16 cellular contexts compared by ENCODE assay signal in the genomic region with DNA sequence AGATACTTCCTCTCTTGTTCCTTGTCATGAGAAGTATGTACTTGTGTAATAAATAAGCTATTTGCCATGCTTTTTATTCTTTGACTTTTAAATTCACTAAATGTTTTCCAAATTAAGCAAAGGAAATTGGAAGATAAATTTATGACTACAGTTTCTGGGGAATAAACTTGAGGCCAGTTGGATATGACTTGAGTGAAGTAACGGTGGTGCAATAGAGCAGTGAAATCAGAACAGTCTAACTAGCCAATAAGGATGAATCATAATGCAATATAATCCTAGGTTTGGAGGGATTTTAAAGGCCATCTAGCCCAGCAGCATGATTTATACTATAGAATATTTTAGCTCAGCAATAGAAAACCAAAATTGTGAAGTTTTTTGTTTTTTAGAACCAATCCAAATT.
DNase-seq lines count a peak whose midpoint lies in the region; ATAC-seq and TF ChIP-seq lines count a peak whose summit lies in the region.
"Had no signal": no experiment of that assay in that cellular context is flagged by ENCODE, and none has a peak within 500 bp of the region (broad histone marks: within the 10 kb centered on the region; RNA-seq: fewer than 3 reads in every experiment).

No MANE protein-coding gene starts in this region.

- peaks cover 0 to 4% of the 10 kb centered on the region in 2 donors for H3K27me3 Mint-ChIP-seq in natural killer cell treated with Interleukin-12 subunit alpha and Interleukin-12 subunit beta and Interleukin-15 and Interleukin-18, amount 100 ng/mL, for 72 hours
- H3K27me3 Mint-ChIP-seq: activated B cell treated with CpG ODN at 0.5 μM for 24 hours; central memory CD8-positive, alpha-beta T cell; progenitor cell of endocrine pancreas had no signal

- H3K27me3 ChIP-seq in SJSA1 (replicated peaks) (no peaks in the 10 kb centered on the region), psoas muscle (ENCODE audit: insufficient read depth in 3 of 3, low read length in 2 of 3) (no peaks in the 10 kb centered on the region)
- H3K27me3 ChIP-seq: tibial nerve had no signal

- H3K4me1 ChIP-seq in SJSA1 (replicated peaks) (peaks cover 37% of the 10 kb centered on the region), psoas muscle (no peaks in the 10 kb centered on the region)
- H3K4me1 ChIP-seq: tibial nerve had no signal

- H3K4me3 ChIP-seq in SJSA1: no peak overlapping the region
- H3K4me3 ChIP-seq in psoas muscle: no peak overlapping the region
- H3K4me3 ChIP-seq: tibial nerve had no signal

- peaks cover 4% of the 10 kb centered on the region for H3K9me3 Mint-ChIP-seq in natural killer cell treated with Interleukin-12 subunit alpha and Interleukin-12 subunit beta and Interleukin-15 and Interleukin-18, amount 100 ng/mL, for 72 hours
- H3K9me3 Mint-ChIP-seq: activated B cell treated with CpG ODN at 0.5 μM for 24 hours had no signal

- H3K27ac ChIP-seq in SJSA1: peak overlapping the region; percentile 84
- no peak overlapping the region for H3K27ac ChIP-seq in psoas muscle

- intact Hi-C loops in psoas muscle (cut with DNase I): no loop called here

- TF ChIP-seq CTCF in psoas muscle (IDR thresholded peaks at IDR 0.05): no peak

- H3K36me3 ChIP-seq in SJSA1 (no peaks in the 10 kb centered on the region), psoas muscle (ENCODE audit: insufficient read depth in 1 of 2, low read depth in 1 of 2) (no peaks in the 10 kb centered on the region)
- H3K36me3 ChIP-seq: tibial nerve had no signal

- peak in 3 of 4 donors; percentile 59 to 68 (median 65) for ATAC-seq in psoas muscle
- ATAC-seq in natural killer cell treated with Interleukin-12 subunit alpha and Interleukin-12 subunit beta and Interleukin-15 and Interleukin-18, amount 100 ng/mL, for 72 hours: no peak

- H3K4me3 Mint-ChIP-seq in natural killer cell treated with Interleukin-12 subunit alpha and Interleukin-12 subunit beta and Interleukin-15 and Interleukin-18, amount 100 ng/mL, for 72 hours: no peak overlapping the region
- H3K4me3 Mint-ChIP-seq: activated B cell treated with CpG ODN at 0.5 μM for 24 hours; CD14-positive monocyte; central memory CD8-positive, alpha-beta T cell had no signal

- WGBS in psoas muscle, 3 donors: 24 to 60% (median 39%) methylated on average over 1 of the region's 1 CpG

- peaks cover 0 to 4% of the 10 kb centered on the region in 2 donors for H3K4me1 Mint-ChIP-seq in natural killer cell treated with Interleukin-12 subunit alpha and Interleukin-12 subunit beta and Interleukin-15 and Interleukin-18, amount 100 ng/mL, for 72 hours (ENCODE audit: low read depth in 2 of 2)
- H3K4me1 Mint-ChIP-seq: activated B cell treated with CpG ODN at 0.5 μM for 24 hours; CD14-positive monocyte; central memory CD8-positive, alpha-beta T cell had no signal

- H3K36me3 Mint-ChIP-seq in natural killer cell treated with Interleukin-12 subunit alpha and Interleukin-12 subunit beta and Interleukin-15 and Interleukin-18, amount 100 ng/mL, for 72 hours: no peaks in the 10 kb centered on the region
- H3K36me3 Mint-ChIP-seq: CD14-positive monocyte had no signal

- no peak overlapping the region for H3K27ac Mint-ChIP-seq in natural killer cell treated with Interleukin-12 subunit alpha and Interleukin-12 subunit beta and Interleukin-15 and Interleukin-18, amount 100 ng/mL, for 72 hours
- H3K27ac Mint-ChIP-seq: activated B cell treated with CpG ODN at 0.5 μM for 24 hours, CD14-positive monocyte, progenitor cell of endocrine pancreas had no signal

- DNase-seq in Daoy (ENCODE audit: low read depth) (peak; percentile 11), SJSA1 (ENCODE audit: low read depth in 1 of 2, low spot score in 2 of 2) (no peak), fibroblast of the conjunctiva (ENCODE audit: low read depth) (peak; percentile 92), psoas muscle (no peak), NCI-H128 (lab: John Stamatoyannopoulos, UW; ENCODE audit: unreplicated experiment) (no peak), NCI-H2227 (lab: John Stamatoyannopoulos, UW; ENCODE audit: unreplicated experiment) (no peak)
- DNase-seq in natural killer cell treated with Interleukin-12 subunit alpha and Interleukin-12 subunit beta and Interleukin-15 and Interleukin-18, amount 100 ng/mL, for 72 hours (ENCODE audit: low spot score): no peak
- no peak for DNase-seq in stimulated activated CD4-positive, alpha-beta T cell treated with anti-CD3 and anti-CD28 coated beads, Interleukin-4, amount 100 ng/mL, for 24 hours
- DNase-seq: activated B cell treated with CpG ODN at 0.5 μM for 24 hours; activated naive CD4-positive, alpha-beta T cell treated with Interleukin-2 at 50 U/mL for 16 hours; NCI-H1694; NCI-H526 had no signal

- no peaks in the 10 kb centered on the region for H3K9me3 ChIP-seq in SJSA1 (replicated peaks)
- no peaks in the 10 kb centered on the region for H3K9me3 ChIP-seq in psoas muscle
- H3K9me3 ChIP-seq: tibial nerve had no signal

Comparison
In these comparisons a context has a peak if more than half of its experiments do, and no peak if none do; other contexts are left out.
1. DNase-seq: peak in Daoy (single experiment) and fibroblast of the conjunctiva (single experiment); none in SJSA1 (0 of 2), psoas muscle (0 of 2), NCI-H128 (single experiment), natural killer cell treated with Interleukin-12 subunit alpha and Interleukin-12 subunit beta and Interleukin-15 and Interleukin-18, amount 100 ng/mL, for 72 hours (single experiment), stimulated activated CD4-positive, alpha-beta T cell treated with anti-CD3 and anti-CD28 coated beads, Interleukin-4, amount 100 ng/mL, for 24 hours (single experiment) and NCI-H2227 (single experiment).
2. ATAC-seq: peak in psoas muscle (3 of 4); none in natural killer cell treated with Interleukin-12 subunit alpha and Interleukin-12 subunit beta and Interleukin-15 and Interleukin-18, amount 100 ng/mL, for 72 hours (0 of 2).